In the genomic region with DNA sequence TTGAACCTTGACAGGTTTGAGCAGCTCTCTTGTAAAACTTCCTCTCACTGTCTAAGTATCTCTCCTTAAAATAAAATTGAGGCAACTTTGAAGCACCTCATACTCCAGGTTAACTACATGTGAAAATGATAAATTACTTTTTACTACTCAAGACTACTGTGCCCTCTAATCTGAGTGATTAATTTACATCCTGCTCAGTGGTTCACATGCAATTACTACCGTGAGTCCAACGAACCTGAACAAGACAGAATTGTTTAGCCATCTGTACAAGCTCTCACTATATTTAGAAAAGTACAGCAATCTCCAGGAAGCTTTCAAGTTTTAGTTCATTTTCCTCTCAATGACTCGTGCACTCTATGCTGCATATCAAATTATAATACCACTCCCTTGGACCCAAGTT, we compare ENCODE assay signal across 13 cellular contexts. TPM values are rescaled to one million over a fixed set of nuclear protein-coding genes. Genes with fewer than 3 reads are reported as not detected.
DNase-seq lines count a peak whose midpoint lies in the region; ATAC-seq, FAIRE-seq and TF ChIP-seq lines count a peak whose summit lies in the region.
"Had no signal": no experiment of that assay in that cellular context is flagged by ENCODE, and none has a peak within 500 bp of the region (broad histone marks: within the 10 kb centered on the region; RNA-seq: fewer than 3 reads in every experiment).

No MANE protein-coding gene starts in this region.

- DNase-seq in osteocyte (ENCODE audit: extremely low spot score, unreplicated experiment) = no peak
- DNase-seq in adrenal gland = no peak
- DNase-seq in activated T-cell treated with anti-CD3 and anti-CD28 coated beads, Interleukin-2, amount 50 U/mL, for 24 hours = no peak
- no peak for DNase-seq in ureter (ENCODE audit: low spot score)
- DNase-seq in GM12891 (ENCODE audit: insufficient read length, low spot score) = no peak
- DNase-seq: activated CD4-positive, alpha-beta memory T cell treated with anti-CD3 and anti-CD28 coated beads, Interleukin-2, amount 10 ng/mL, durations not matched to agents 7 days and 5 days; lower lobe of right lung; NK-92 treated with Interleukin-12 subunit alpha and Interleukin-12 subunit beta, amount 100 ng/mL, for 24 hours; T-cell had no signal

- FAIRE-seq in GM12891 (lab: Jason Lieb, UNC) = no peak

- H3K36me3 ChIP-seq in adrenal gland (replicated peaks in 1 of 2) = no peaks in the 10 kb centered on the region
- H3K36me3 ChIP-seq: lower lobe of right lung, suprapubic skin had no signal

- no peak overlapping the region for H3K27ac ChIP-seq in adrenal gland
- H3K27ac ChIP-seq: lower lobe of right lung, suprapubic skin had no signal

- no peak overlapping the region for H3K4me3 ChIP-seq in adrenal gland
- H3K4me3 ChIP-seq: lower lobe of right lung, suprapubic skin had no signal

- peak overlapping the region; percentile 75 for H3K27ac Mint-ChIP-seq in osteocyte (ENCODE audit: unreplicated experiment)
- H3K27ac Mint-ChIP-seq in activated T-cell treated with anti-CD3 and anti-CD28 coated beads, Interleukin-2, amount 50 U/mL, for 24 hours = no peak overlapping the region
- H3K27ac Mint-ChIP-seq: activated CD4-positive, alpha-beta memory T cell treated with anti-CD3 and anti-CD28 coated beads, Interleukin-2, amount 10 ng/mL, durations not matched to agents 7 days and 5 days; T-cell had no signal

- H3K27me3 Mint-ChIP-seq in osteocyte (ENCODE audit: unreplicated experiment) = no peaks in the 10 kb centered on the region
- H3K27me3 Mint-ChIP-seq in activated T-cell treated with anti-CD3 and anti-CD28 coated beads, Interleukin-2, amount 50 U/mL, for 24 hours = no peaks in the 10 kb centered on the region
- H3K27me3 Mint-ChIP-seq: activated CD4-positive, alpha-beta memory T cell treated with anti-CD3 and anti-CD28 coated beads, Interleukin-2, amount 10 ng/mL, durations not matched to agents 7 days and 5 days; T-cell had no signal

- H3K4me1 Mint-ChIP-seq in osteocyte (ENCODE audit: unreplicated experiment) = peaks cover 31% of the 10 kb centered on the region
- H3K4me1 Mint-ChIP-seq in activated T-cell treated with anti-CD3 and anti-CD28 coated beads, Interleukin-2, amount 50 U/mL, for 24 hours (ENCODE audit: low read depth) = no peaks in the 10 kb centered on the region
- H3K4me1 Mint-ChIP-seq: activated CD4-positive, alpha-beta memory T cell treated with anti-CD3 and anti-CD28 coated beads, Interleukin-2, amount 10 ng/mL, durations not matched to agents 7 days and 5 days; T-cell had no signal

- H3K9me3 Mint-ChIP-seq in osteocyte (ENCODE audit: unreplicated experiment) = no peaks in the 10 kb centered on the region
- peaks cover 9% of the 10 kb centered on the region for H3K9me3 Mint-ChIP-seq in activated T-cell treated with anti-CD3 and anti-CD28 coated beads, Interleukin-2, amount 50 U/mL, for 24 hours
- H3K9me3 Mint-ChIP-seq: activated CD4-positive, alpha-beta memory T cell treated with anti-CD3 and anti-CD28 coated beads, Interleukin-2, amount 10 ng/mL, durations not matched to agents 7 days and 5 days had no signal

- no peaks in the 10 kb centered on the region for H3K9me3 ChIP-seq in adrenal gland (replicated peaks in 1 of 3)
- H3K9me3 ChIP-seq: lower lobe of right lung, suprapubic skin had no signal

- H3K27me3 ChIP-seq in adrenal gland = no peaks in the 10 kb centered on the region
- H3K27me3 ChIP-seq: suprapubic skin had no signal

- TF ChIP-seq POLR2A in adrenal gland (IDR thresholded peaks at IDR 0.05) (no peak), GM12891 (IDR thresholded peaks at IDR 0.05; ENCODE audit: low read depth, low read length) (no peak)

- peaks cover 60% of the 10 kb centered on the region for H3K36me3 Mint-ChIP-seq in osteocyte (ENCODE audit: unreplicated experiment)
- H3K36me3 Mint-ChIP-seq in activated T-cell treated with anti-CD3 and anti-CD28 coated beads, Interleukin-2, amount 50 U/mL, for 24 hours (ENCODE audit: low read depth) = no peaks in the 10 kb centered on the region
- H3K36me3 Mint-ChIP-seq: T-cell had no signal

- peak; percentile 74 for ATAC-seq in GM18868 (IDR thresholded peaks at IDR 0.05; ENCODE audit: unreplicated experiment)
- peak; percentile 59 for ATAC-seq in GM21786 (IDR thresholded peaks at IDR 0.05; ENCODE audit: unreplicated experiment)
- ATAC-seq in HG03571 (IDR thresholded peaks at IDR 0.05; ENCODE audit: unreplicated experiment) = peak; percentile 63
- ATAC-seq: lower lobe of right lung, T-cell had no signal

- no peaks in the 10 kb centered on the region for H3K4me1 ChIP-seq in adrenal gland (replicated peaks in 1 of 2)
- H3K4me1 ChIP-seq: lower lobe of right lung, suprapubic skin had no signal

- TF ChIP-seq CTCF in osteocyte (IDR thresholded peaks at IDR 0.05) = no peak
- no peak for TF ChIP-seq CTCF in adrenal gland (IDR thresholded peaks at IDR 0.05)

- peak overlapping the region; percentile 7 for H3K4me3 Mint-ChIP-seq in osteocyte (ENCODE audit: unreplicated experiment)
- H3K4me3 Mint-ChIP-seq in activated T-cell treated with anti-CD3 and anti-CD28 coated beads, Interleukin-2, amount 50 U/mL, for 24 hours = no peak overlapping the region
- H3K4me3 Mint-ChIP-seq: activated CD4-positive, alpha-beta memory T cell treated with anti-CD3 and anti-CD28 coated beads, Interleukin-2, amount 10 ng/mL, durations not matched to agents 7 days and 5 days; T-cell had no signal

- 15 to 23% (median 18%) methylated on average over 3 of the region's 3 CpGs for WGBS in adrenal gland, 4 donors

- intact Hi-C loops in adrenal gland (cut with DNase I) = no loop called here

TF ChIP-seq in GM12891, 5 proteins besides CTCF, POLR2A, EP300 and RAD21:
- TF ChIP-seq POU2F2 (IDR thresholded peaks at IDR 0.05; ENCODE audit: low read depth, low read length) (no peak), POLR2AphosphoS5 (IDR thresholded peaks at IDR 0.05; ENCODE audit: low read depth, low read length) (no peak), TAF1 (IDR thresholded peaks at IDR 0.05; ENCODE audit: low read depth, low read length) (no peak), PAX5 (IDR thresholded peaks at IDR 0.05; ENCODE audit: insufficient read depth, low read length, severe bottlenecking) (no peak), SPI1 (IDR thresholded peaks at IDR 0.05; ENCODE audit: low read depth, low read length) (no peak)

RNA-seq across cellular contexts. Expression of a gene that starts 21.2 kb away (rescaled TPM):
- 187 and 193 TPM in 2 replicates for total RNA-seq in osteocyte
- 1 to 10 TPM in 7 of 8 donors, under 1 TPM in 1; 0.88 to 9.9 (median 3.9) TPM for total RNA-seq in adrenal gland
- 1 to 10 TPM; 1.1 to 2.6 (median 1.5) TPM for polyA plus RNA-seq in adrenal gland
- 12.2 TPM for total RNA-seq in ureter
- polyA plus RNA-seq in GM12891 (2012; ENCODE audit: low read depth, missing spikeins) = 0.42 TPM
- total RNA-seq: activated CD4-positive, alpha-beta memory T cell treated with anti-CD3 and anti-CD28 coated beads, Interleukin-2, amount 10 ng/mL, durations not matched to agents 7 days and 5 days; T-cell had no signal

Comparison
In these comparisons a context has a peak if more than half of its experiments do, and no peak if none do; other contexts are left out.
1. RNA of a gene that starts 21.2 kb away (total RNA-seq): 187 to 193 TPM in osteocyte; 12.2 TPM in ureter (single experiment) and 0.88 to 9.9 TPM in adrenal gland; every median in the first group is over 10 times any median in the second.
2. Peak in every context shown above with its lines, with median percentiles within 50 percentile points of each other: ATAC-seq.